3 cellular contexts compared by ENCODE assay signal in genomic region chr6:160456214-160456546, GRCh38.
A peak's percentile ranks its signal among the peaks of the same experiment; 100 is the strongest.
TF ChIP-seq lines count a peak whose summit lies in the region.

No MANE protein-coding gene starts in this region.

TF ChIP-seq in A549, 52 proteins besides CTCF, POLR2A, EP300 and RAD21:
- no peak for TF ChIP-seq SMC3 (IDR thresholded peaks at IDR 0.05)
- no peak for TF ChIP-seq TP53 (CRISPR knock-in tag; IDR thresholded peaks at IDR 0.05)
- TF ChIP-seq FOXS1 (CRISPR knock-in tag; IDR thresholded peaks at IDR 0.05), result no peak
- TF ChIP-seq ZFP36 (IDR thresholded peaks at IDR 0.05; ENCODE audit: borderline replicate concordance, partially characterized antibody), result no peak
- TF ChIP-seq ZNF302 (CRISPR knock-in tag; IDR thresholded peaks at IDR 0.05), result no peak
- no peak for TF ChIP-seq NFE2L2 (conservative IDR thresholded peaks at IDR 0.05; ENCODE audit: low read length)
- no peak for TF ChIP-seq ZSCAN20 (CRISPR knock-in tag; IDR thresholded peaks at IDR 0.05)
- TF ChIP-seq HMGXB4 (CRISPR knock-in tag; IDR thresholded peaks at IDR 0.05; ENCODE audit: borderline replicate concordance), result no peak
- TF ChIP-seq MAX (IDR thresholded peaks at IDR 0.05), result no peak
- no peak for TF ChIP-seq MAZ (IDR thresholded peaks at IDR 0.05; ENCODE audit: borderline replicate concordance, low read depth, low read length)
- TF ChIP-seq NPAS2 (CRISPR knock-in tag; IDR thresholded peaks at IDR 0.05; ENCODE audit: borderline replicate concordance), result no peak

TF ChIP-seq in IMR-90, 13 proteins besides CTCF, POLR2A, EP300 and RAD21:
- TF ChIP-seq BHLHE40 (IDR thresholded peaks at IDR 0.05; ENCODE audit: low read depth, low read length), result no peak
TF ChIP-seq in IMR-90: peak in this region for 0.

TF ChIP-seq in neural cell, 6 proteins besides CTCF, POLR2A, EP300 and RAD21 (continued from another document):
- peak; percentile 29 for TF ChIP-seq SMC3 (conservative IDR thresholded peaks at IDR 0.05; ENCODE audit: poor library complexity)
TF ChIP-seq in neural cell: peak in this region for 1.
